10 cellular contexts compared by ENCODE assay signal in the genomic region with DNA sequence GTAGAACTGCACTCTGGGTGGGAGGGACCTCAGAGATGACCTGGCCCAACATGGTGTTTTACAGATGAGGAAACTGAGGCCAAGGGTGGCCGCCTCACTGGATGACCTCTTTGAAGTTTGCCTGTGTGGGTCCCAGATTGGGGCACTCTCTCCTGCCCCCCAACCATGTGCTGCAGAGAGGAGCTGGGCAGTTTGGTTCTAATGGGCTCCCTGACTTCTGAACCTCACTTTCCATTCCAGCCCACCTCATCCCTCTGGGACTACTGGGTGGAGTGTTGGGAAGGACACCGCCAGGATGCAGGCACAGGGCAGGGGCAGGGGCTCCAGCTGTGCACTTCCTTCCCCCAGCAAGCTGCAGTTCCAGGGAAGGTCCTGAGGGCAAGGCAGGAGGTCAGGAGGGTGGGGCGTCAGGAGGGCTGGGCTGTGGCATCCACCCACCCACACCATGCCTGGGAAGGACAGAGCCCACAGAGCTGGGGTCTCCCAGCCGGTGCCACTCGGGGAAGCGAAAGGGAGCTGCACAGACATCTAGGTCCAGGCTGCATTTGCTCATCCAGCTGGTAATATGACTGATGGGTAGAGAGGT. TPM values are rescaled to one million over a fixed set of nuclear protein-coding genes. Genes with fewer than 3 reads are reported as not detected.
DNase-seq lines count a peak whose midpoint lies in the region; ATAC-seq and TF ChIP-seq lines count a peak whose summit lies in the region.
"Had no signal": no experiment of that assay in that cellular context is flagged by ENCODE, and none has a peak within 500 bp of the region (broad histone marks: within the 10 kb centered on the region; RNA-seq: fewer than 3 reads in every experiment).

No MANE protein-coding gene starts in this region.

- POLR2A ChIA-PET in Panc1 (lab: Charles Lee), result no interaction called here

- intact Hi-C loops in Panc1 (cut with micrococcal nuclease; ENCODE audit: unreplicated experiment) (loop anchor here (2.0 to 5.0 kb wide), 2 partner anchors 131 to 227 kb away; partner anchors contain the start of gene GNAI3), left ventricle myocardium superior (cut with micrococcal nuclease) (loop anchor here (5.0 kb wide), 2 partner anchors 132 to 227 kb away; partner anchors contain the start of gene GNAI3), sigmoid colon (cut with DNase I) (loop anchor here (2.0 to 5.0 kb wide), 2 partner anchors 132 to 227 kb away; no protein-coding TSS in a partner anchor)

- peaks cover 26% of the 10 kb centered on the region for H3K4me1 ChIP-seq in Panc1 (ENCODE audit: control insufficient read depth, insufficient read depth, low read length)
- peaks cover 0 to 18% (median 9%) of the 10 kb centered on the region in 4 donors for H3K4me1 ChIP-seq in sigmoid colon
- H3K4me1 ChIP-seq: psoas muscle had no signal

- H3K27ac ChIP-seq in Panc1 (ENCODE audit: low read length) (peak overlapping the region; percentile 26; the same call in 1 of the 2 replicates), sigmoid colon (no peak overlapping the region)
- H3K27ac ChIP-seq: left lung, psoas muscle had no signal

- no peak for ATAC-seq in Panc1
- no peak for ATAC-seq in left ventricle myocardium superior

- TF ChIP-seq POLR2A in sigmoid colon (IDR thresholded peaks at IDR 0.05), result no peak

- no peak for TF ChIP-seq EP300 in sigmoid colon (IDR thresholded peaks at IDR 0.05)

- CTCF ChIA-PET in Panc1 (lab: Charles Lee), result interaction anchor here (0.6 to 2.1 kb wide), 5 partner anchors 56 to 228 kb away, joined by 3 to 17 read pairs (median 5); partner anchors contain the start of gene AHCYL1

- peak; percentile 49 for TF ChIP-seq CTCF in Panc1 (IDR thresholded peaks at IDR 0.05)
- TF ChIP-seq CTCF in sigmoid colon (IDR thresholded peaks at IDR 0.05), result no peak

- BruUV-seq in Panc1 (replicated peaks; lab: Mats Ljungman, UMichigan), result no TSS peak

- H3K4me3 ChIP-seq in Panc1 (ENCODE audit: low read depth in 2 of 2, low read length in 2 of 2) (no peak overlapping the region), sigmoid colon (no peak overlapping the region)
- H3K4me3 ChIP-seq: left lung, psoas muscle had no signal

- in situ Hi-C loops in Panc1 (cut with HindIII; ENCODE audit: low pct_unique_long_range_greater_than_20kb, low sequenced_read_pairs), result no loop called here

- H3K27me3 ChIP-seq in Panc1 (ENCODE audit: control insufficient read depth, insufficient read depth, low read length) (no peaks in the 10 kb centered on the region), sigmoid colon (no peaks in the 10 kb centered on the region)
- H3K27me3 ChIP-seq: left lung had no signal

- DNase-seq in ELF-1 (ENCODE audit: low read depth, low spot score), result peak; percentile 15
- no peak for DNase-seq in Panc1 (ENCODE audit: low read depth, low spot score)
- DNase-seq in left ventricle myocardium superior, result peak; percentile 19
- peak; percentile 59 for DNase-seq in sigmoid colon
- no peak for DNase-seq in NCI-H1417 treated with DMSO at 0.1 percent for 48 hours (lab: John Stamatoyannopoulos, UW)
- DNase-seq in activated CD8-positive, alpha-beta memory T cell treated with anti-CD3 and anti-CD28 coated beads for 24 hours, result no peak
- no peak for DNase-seq in NCI-H2029 treated with DMSO at 0.1 percent for 48 hours (lab: John Stamatoyannopoulos, UW)

- 53 to 54% methylated on average over 6 of the region's 6 CpGs for WGBS in sigmoid colon, 2 donors

- no peaks in the 10 kb centered on the region for H3K9me3 ChIP-seq in Panc1 (ENCODE audit: control insufficient read depth, insufficient read depth, low read depth, low read length)
- H3K9me3 ChIP-seq in sigmoid colon, result no peaks in the 10 kb centered on the region
- H3K9me3 ChIP-seq: left lung, psoas muscle had no signal

- H3K36me3 ChIP-seq in Panc1 (ENCODE audit: control insufficient read depth, insufficient read depth, low read length), result no peaks in the 10 kb centered on the region
- H3K36me3 ChIP-seq in sigmoid colon, result no peaks in the 10 kb centered on the region
- H3K36me3 ChIP-seq: left lung had no signal

RNA-seq across cellular contexts. Expression of gene EPS8L3, which starts 10.3 kb away (rescaled TPM):
- total RNA-seq in Panc1 (2021; ENCODE audit: unreplicated experiment) (not detected), left ventricle myocardium superior (not detected), sigmoid colon (1 to 10 TPM in 2 of 4 donors, not detected in 2; 1.1 to 1.4 TPM)
- not detected for polyA plus RNA-seq in Panc1 (2012; ENCODE audit: insufficient read length)
- 100 to 1,000 TPM in 1 of 3 donors, 10 to 100 TPM in 2; 81.7 to 212 (median 84.4) TPM for polyA plus RNA-seq in sigmoid colon
- total RNA-seq: activated B cell treated with CpG ODN at 0.5 μM for 24 hours, left lung had no signal

RNA-seq across cellular contexts. Expression of gene GSTM3, which starts 33.2 kb away (rescaled TPM):
- 93.1 TPM for total RNA-seq in Panc1 (2021; ENCODE audit: unreplicated experiment)
- polyA plus RNA-seq in Panc1 (2012; ENCODE audit: insufficient read length), result 78.4 TPM
- total RNA-seq in left ventricle myocardium superior, result 113 TPM
- total RNA-seq in sigmoid colon, result 100 to 1,000 TPM in 3 of 4 donors, 10 to 100 TPM in 1; 61.1 to 143 (median 122) TPM
- 10 to 100 TPM; 21.6 to 64.3 (median 40.2) TPM for polyA plus RNA-seq in sigmoid colon

Comparison
In these comparisons a context has a peak if more than half of its experiments do, and no peak if none do; other contexts are left out.
1. DNase-seq: peak in ELF-1 (single experiment), left ventricle myocardium superior (single experiment) and sigmoid colon (single experiment); none in Panc1 (single experiment), NCI-H1417 treated with DMSO at 0.1 percent for 48 hours (single experiment), activated CD8-positive, alpha-beta memory T cell treated with anti-CD3 and anti-CD28 coated beads for 24 hours (single experiment) and NCI-H2029 treated with DMSO at 0.1 percent for 48 hours (single experiment).